ENCODE assay signal across 7 cellular contexts in the genomic region with DNA sequence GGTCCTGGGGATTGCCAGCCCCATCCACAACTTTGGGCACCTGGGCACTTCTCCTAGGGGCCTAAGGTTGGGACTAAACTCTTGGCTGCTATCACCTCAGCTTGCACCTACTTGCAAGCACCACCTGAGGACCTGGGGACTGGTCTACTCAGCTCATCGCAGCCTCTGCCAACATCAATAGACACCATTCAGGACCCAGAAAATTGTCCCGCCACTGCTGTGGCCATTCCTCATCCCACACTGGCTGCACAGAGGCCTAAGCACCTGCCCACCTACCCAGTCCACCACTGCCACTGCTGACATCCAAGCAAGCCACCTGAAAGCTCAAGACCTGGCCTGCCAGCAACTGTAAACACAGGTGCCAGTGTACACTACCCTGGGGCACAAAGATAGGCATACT.
"Had no signal": no experiment of that assay in that cellular context is flagged by ENCODE, and none has a peak within 500 bp of the region (broad histone marks: within the 10 kb centered on the region; RNA-seq: fewer than 3 reads in every experiment).

No MANE protein-coding gene starts in this region.

- DNase-seq: GDM1, GF-D8 had no signal

- ATAC-seq: GM12878 had no signal

- H3K4me3 ChIP-seq: GM12878 had no signal

- FAIRE-seq: GM12878, GM12891, GM12892, GM18507, GM19239 had no signal
